Comparison of ENCODE assay signal across 25 cellular contexts in genomic region chr13:36767276-36767675, GRCh38. TPM values are rescaled to one million over a fixed set of nuclear protein-coding genes. Genes with fewer than 3 reads are reported as not detected.
DNase-seq lines count a peak whose midpoint lies in the region; ATAC-seq, FAIRE-seq and TF ChIP-seq lines count a peak whose summit lies in the region.
"Had no signal": no experiment of that assay in that cellular context is flagged by ENCODE, and none has a peak within 500 bp of the region (broad histone marks: within the 10 kb centered on the region; RNA-seq: fewer than 3 reads in every experiment).

No MANE protein-coding gene starts in this region.

- BruUV-seq in HepG2 (replicated peaks; lab: Mats Ljungman, UMichigan): no TSS peak

- H2AFZ ChIP-seq in astrocyte (ENCODE audit: low read depth, low read length): no peak overlapping the region
- H2AFZ ChIP-seq in HepG2 (ENCODE audit: low read length): no peak overlapping the region

- H3K4me1 ChIP-seq in HEK293 (ENCODE audit: control insufficient read depth, insufficient read depth, low read length) (no peaks in the 10 kb centered on the region), astrocyte (ENCODE audit: insufficient read depth, low read length) (peaks cover 5% of the 10 kb centered on the region), HepG2 (ENCODE audit: insufficient read depth, low read length) (no peaks in the 10 kb centered on the region), body of pancreas (no peaks in the 10 kb centered on the region)
- H3K4me1 ChIP-seq: BLaER1 had no signal

- no peak overlapping the region for H3K4me2 ChIP-seq in astrocyte (ENCODE audit: low read length)
- H3K4me2 ChIP-seq in HepG2 (ENCODE audit: low read depth, low read length): no peak overlapping the region
- H3K4me2 ChIP-seq: BLaER1 had no signal

- H3K27ac Mint-ChIP-seq in astrocyte (ENCODE audit: unreplicated experiment): peak overlapping the region; percentile 94
- H3K27ac Mint-ChIP-seq: CD14-positive monocyte; CD4-positive, alpha-beta memory T cell; CD4-positive, CD25-positive, alpha-beta regulatory T cell; CD8-positive, alpha-beta memory T cell had no signal

- in situ Hi-C loops in HepG2 (cut with HindIII; ENCODE audit: extremely low pct_ligation_motif_present, low pct_unique_long_range_greater_than_20kb): no loop called here

- TF ChIP-seq RAD21 in HepG2 (CRISPR knock-in tag; IDR thresholded peaks at IDR 0.05): no peak

- H3K9me3 Mint-ChIP-seq in astrocyte (ENCODE audit: unreplicated experiment): peaks cover 5% of the 10 kb centered on the region

- intact Hi-C loops in HepG2 (cut with micrococcal nuclease; ENCODE audit: unreplicated experiment): no loop called here
- intact Hi-C loops in body of pancreas (cut with DNase I): no loop called here

- H3K9ac ChIP-seq in astrocyte (ENCODE audit: low read length) (no peak overlapping the region), HepG2 (ENCODE audit: insufficient read depth, low read depth, low read length) (no peak overlapping the region)
- H3K9ac ChIP-seq: BLaER1 had no signal

- WGBS in HepG2 (ENCODE audit: low lambda C conversion rate): 2% methylated on average over 4 of the region's 4 CpGs
- WGBS in body of pancreas, 2 donors: 81 to 84% methylated on average over 4 of the region's 4 CpGs

- TF ChIP-seq CTCF in HEK293 (tag by site-specific recombination; IDR thresholded peaks at IDR 0.05) (no peak), astrocyte (IDR thresholded peaks at IDR 0.05; ENCODE audit: insufficient read depth, low read depth, low read length) (no peak), HepG2 (CRISPR knock-in tag; IDR thresholded peaks at IDR 0.05) (no peak), body of pancreas (IDR thresholded peaks at IDR 0.05) (no peak)

- H3K4me1 Mint-ChIP-seq in astrocyte (ENCODE audit: low read depth, unreplicated experiment): peaks cover 21% of the 10 kb centered on the region
- H3K4me1 Mint-ChIP-seq: CD4-positive, alpha-beta memory T cell; CD4-positive, CD25-positive, alpha-beta regulatory T cell; CD8-positive, alpha-beta memory T cell had no signal

- CTCF ChIA-PET in HEK293 (lab: Yijun Ruan, JAX): no interaction called here
- CTCF ChIA-PET in HepG2 (lab: Yijun Ruan, JAX; ENCODE audit: low intra/inter-chr PET ratio, low total read pairs): no interaction called here

- H4K20me1 ChIP-seq in astrocyte (ENCODE audit: insufficient read depth, low read length) (no peaks in the 10 kb centered on the region), HepG2 (ENCODE audit: insufficient read depth, low read length) (no peaks in the 10 kb centered on the region)
- H4K20me1 ChIP-seq: BLaER1 had no signal

- POLR2A ChIA-PET in HEK293 (lab: Yijun Ruan, JAX): no interaction called here
- POLR2A ChIA-PET in HepG2 (lab: Yijun Ruan, JAX): no interaction called here

- H3K27me3 ChIP-seq in astrocyte (ENCODE audit: insufficient read depth, low read length): no peaks in the 10 kb centered on the region
- H3K27me3 ChIP-seq in HepG2 (ENCODE audit: control insufficient read depth in 1 of 2, insufficient read depth in 2 of 2, low read length in 2 of 2): no peaks in the 10 kb centered on the region; a peak in 1 of 5 replicates
- no peaks in the 10 kb centered on the region for H3K27me3 ChIP-seq in body of pancreas
- H3K27me3 ChIP-seq: BLaER1 had no signal

- FAIRE-seq in astrocyte (lab: Jason Lieb, UNC) (no peak), HepG2 (lab: Jason Lieb, UNC) (no peak)
- FAIRE-seq: A204.1, D721Med, G401.6, GM12891, GM19239 had no signal

- H3K27ac ChIP-seq in HEK293 (ENCODE audit: extremely low read depth, low read depth, low read length) (no peak overlapping the region), astrocyte (ENCODE audit: low read depth, low read length) (no peak overlapping the region), epithelial cell of prostate (peak overlapping the region; percentile 48), HepG2 (ENCODE audit: extremely low read length, insufficient read depth, low read length) (no peak overlapping the region), body of pancreas (no peak overlapping the region)
- H3K27ac ChIP-seq: BLaER1 had no signal

- H3K36me3 ChIP-seq in HEK293 (ENCODE audit: control insufficient read depth in 2 of 2, insufficient read depth in 1 of 2, low read length in 2 of 2) (no peaks in the 10 kb centered on the region), astrocyte (ENCODE audit: insufficient read depth, low read length) (no peaks in the 10 kb centered on the region), HepG2 (replicated peaks in 1 of 2; ENCODE audit: control insufficient read depth in 1 of 2, insufficient read depth in 2 of 2, low read length in 2 of 2) (no peaks in the 10 kb centered on the region), body of pancreas (replicated peaks in 1 of 2; ENCODE audit: insufficient read depth in 1 of 2, low read depth in 2 of 2) (no peaks in the 10 kb centered on the region)
- H3K36me3 ChIP-seq: BE2C, BLaER1 had no signal

- H3K79me2 ChIP-seq in astrocyte (ENCODE audit: insufficient read depth, low read length): no peaks in the 10 kb centered on the region
- H3K79me2 ChIP-seq in HepG2 (ENCODE audit: insufficient read depth, low read length): no peaks in the 10 kb centered on the region

- no peak for TF ChIP-seq EP300 in HepG2 (IDR thresholded peaks at IDR 0.05; ENCODE audit: low read depth in 2 of 2, low read length in 2 of 2)
- no peak for TF ChIP-seq EP300 in HepG2 (CRISPR knock-in tag; IDR thresholded peaks at IDR 0.05; ENCODE audit: borderline replicate concordance)

- no peak overlapping the region for H3K4me3 Mint-ChIP-seq in astrocyte (ENCODE audit: unreplicated experiment)
- H3K4me3 Mint-ChIP-seq: CD14-positive monocyte; CD4-positive, alpha-beta memory T cell; CD4-positive, CD25-positive, alpha-beta regulatory T cell; CD8-positive, alpha-beta memory T cell had no signal

- no peaks in the 10 kb centered on the region for H3K27me3 Mint-ChIP-seq in astrocyte (ENCODE audit: low read depth, unreplicated experiment)

- no peaks in the 10 kb centered on the region for H3K9me3 ChIP-seq in HEK293 (ENCODE audit: control insufficient read depth, insufficient read depth, low read depth, low read length)
- peaks cover 4% of the 10 kb centered on the region for H3K9me3 ChIP-seq in astrocyte (ENCODE audit: insufficient read depth, low read depth, low read length)
- H3K9me3 ChIP-seq in HepG2 (ENCODE audit: low read length): peaks cover 13% of the 10 kb centered on the region
- peaks cover 0 to 5% (median 0%) of the 10 kb centered on the region in 3 donors for H3K9me3 ChIP-seq in body of pancreas
- H3K9me3 ChIP-seq: BLaER1 had no signal

- TF ChIP-seq POLR2A in HepG2 (IDR thresholded peaks at IDR 0.05; ENCODE audit: insufficient read depth in 1 of 2, low read depth in 2 of 2, low read length in 2 of 2): no peak
- no peak for TF ChIP-seq POLR2A in body of pancreas (IDR thresholded peaks at IDR 0.05)

- H3K4me3 ChIP-seq in HEK293 (ENCODE audit: low read depth, low read length) (no peak overlapping the region), astrocyte (ENCODE audit: insufficient read depth, low read depth, low read length) (no peak overlapping the region), HepG2 (replicated peaks in 1 of 3; ENCODE audit: insufficient read depth in 1 of 3, low read depth in 2 of 3, low read length in 3 of 3) (no peak overlapping the region), body of pancreas (no peak overlapping the region)
- H3K4me3 ChIP-seq: BLaER1 had no signal

- peaks cover 1% of the 10 kb centered on the region for H3K36me3 Mint-ChIP-seq in astrocyte (ENCODE audit: low read depth, unreplicated experiment)
- H3K36me3 Mint-ChIP-seq: CD14-positive monocyte; CD4-positive, alpha-beta memory T cell; CD4-positive, CD25-positive, alpha-beta regulatory T cell; CD8-positive, alpha-beta memory T cell had no signal

- DNase-seq in astrocyte (ENCODE audit: low read depth): no peak
- no peak for DNase-seq in epithelial cell of prostate (ENCODE audit: low read depth, low spot score)
- peak; percentile 7 for DNase-seq in left kidney (ENCODE audit: low read depth, low spot score)
- no peak for DNase-seq in HepG2 (ENCODE audit: low spot score)
- no peak for DNase-seq in body of pancreas
- no peak for DNase-seq in NCI-H2227 (lab: John Stamatoyannopoulos, UW; ENCODE audit: unreplicated experiment)
- DNase-seq: 8988T; ACHN; BE2C; C1 segment of cervical spinal cord; CD4-positive, alpha-beta memory T cell; CD4-positive, CD25-positive, alpha-beta regulatory T cell; CD8-positive, alpha-beta memory T cell; COR-L47; DMS79 treated with DMSO at 0.1 percent for 48 hours; GF-D8 had no signal

- no peak for ATAC-seq in GM21619 (IDR thresholded peaks at IDR 0.05; ENCODE audit: unreplicated experiment)
- ATAC-seq in HepG2: no peak
- ATAC-seq in body of pancreas: no peak

TF ChIP-seq in HEK293, 187 proteins besides CTCF, POLR2A, EP300 and RAD21 (continues in another document):
- TF ChIP-seq SETDB1 (IDR thresholded peaks at IDR 0.05; ENCODE audit: insufficient read length, low read length): peak; percentile 76

TF ChIP-seq in HepG2, 621 proteins besides CTCF, POLR2A, EP300 and RAD21 (continues in another document):
- TF ChIP-seq SIX4 (CRISPR knock-in tag; IDR thresholded peaks at IDR 0.05) (no peak), ELF4 (CRISPR knock-in tag; IDR thresholded peaks at IDR 0.05; ENCODE audit: borderline replicate concordance) (no peak)

RNA-seq across cellular contexts. Expression of gene RFXAP, which starts 51.7 kb away (rescaled TPM):
- total RNA-seq in astrocyte (5.5 and 5.9 TPM in 2 replicates), HepG2 (2016; rRNA removed; fragmentation: Illumina TruSeq; extraction: Trizol) (1.8 and 4.4 TPM in 2 replicates), body of pancreas (1 to 10 TPM in 1 of 2 donors, under 1 TPM in 1; 0.33 to 7.0 TPM)
- 0.40 and 0.53 TPM in 2 replicates for total RNA-seq in HepG2 (2016; cell fraction: cytosol; rRNA removed; fragmentation: Illumina TruSeq; extraction: Trizol; ENCODE audit: low read depth)
- total RNA-seq in HepG2 (2016; cell fraction: insoluble cytoplasmic fraction; rRNA removed; fragmentation: Illumina TruSeq; extraction: Trizol): 2.1 and 3.6 TPM in 2 replicates
- 3.3 and 3.5 TPM in 2 replicates for total RNA-seq in HepG2 (2016; cell fraction: membrane; rRNA removed; fragmentation: Illumina TruSeq; extraction: Trizol)
- 4.8 and 5.9 TPM in 2 replicates for total RNA-seq in HepG2 (2016; cell fraction: nucleus; rRNA removed; fragmentation: Illumina TruSeq; extraction: Trizol)
- polyA plus RNA-seq in HepG2 (2011; rRNA removed): 6.9 and 7.9 TPM in 2 replicates
- 3.0 and 4.3 TPM in 2 replicates for polyA plus RNA-seq in HepG2 (2011; cell fraction: cytosol; rRNA removed)
- 5.9 and 7.8 TPM in 2 replicates for polyA plus RNA-seq in HepG2 (2011; cell fraction: nucleus; rRNA removed)
- 8.1 and 9.7 TPM in 2 replicates for polyA plus RNA-seq in HepG2 (2012)
- 0.99 and 2.0 TPM in 2 replicates for polyA plus RNA-seq in HepG2 (2016; cell fraction: cytosol; fragmentation: Illumina TruSeq; extraction: Trizol; ENCODE audit: low read depth)
- polyA plus RNA-seq in HepG2 (2016; cell fraction: insoluble cytoplasmic fraction; fragmentation: Illumina TruSeq; extraction: Trizol; ENCODE audit: low read depth): 12.7 and 13.6 TPM in 2 replicates
- polyA plus RNA-seq in HepG2 (2016; cell fraction: membrane; fragmentation: Illumina TruSeq; extraction: Trizol; ENCODE audit: low read depth): 4.3 and 5.6 TPM in 2 replicates
- 17.8 and 18.4 TPM in 2 replicates for polyA plus RNA-seq in HepG2 (2016; cell fraction: nucleus; fragmentation: Illumina TruSeq; extraction: Trizol; ENCODE audit: insufficient read depth, low read depth)
- 1.7 and 1.9 TPM in 2 replicates for polyA minus RNA-seq in HepG2 (2011; rRNA and poly(A)+ RNA removed; ENCODE audit: low replicate concordance)
- polyA minus RNA-seq in HepG2 (2011; cell fraction: cytosol; rRNA and poly(A)+ RNA removed): 2.0 and 2.9 TPM in 2 replicates
- 8.5 and 10.2 TPM in 2 replicates for polyA minus RNA-seq in HepG2 (2011; cell fraction: nucleus; rRNA and poly(A)+ RNA removed)

Comparison
In these comparisons a context has a peak if more than half of its experiments do, and no peak if none do; other contexts are left out.
1. Of the 63 proteins assayed by ChIP-seq in both HepG2 and HEK293: peak only in HepG2: none; only in HEK293: SETDB1; in both: none; in neither: 62.